21 cellular contexts compared by ENCODE assay signal in genomic region chr16:80085606-80086005, GRCh38.
"Had no signal": no experiment of that assay in that cellular context is flagged by ENCODE, and none has a peak within 500 bp of the region (broad histone marks: within the 10 kb centered on the region; RNA-seq: fewer than 3 reads in every experiment).

No MANE protein-coding gene starts in this region.

- H3K27ac ChIP-seq: dorsolateral prefrontal cortex, esophagus muscularis mucosa, gastroesophageal sphincter, neutrophil, sigmoid colon, suprapubic skin, thyroid gland, uterus had no signal

- H3K27me3 ChIP-seq: esophagus muscularis mucosa, gastroesophageal sphincter, neutrophil, sigmoid colon, suprapubic skin, thyroid gland, uterus had no signal

- H3K27ac Mint-ChIP-seq: immature natural killer cell; naive thymus-derived CD4-positive, alpha-beta T cell; type B pancreatic cell had no signal

- H3K4me3 ChIP-seq: dorsolateral prefrontal cortex, esophagus muscularis mucosa, gastroesophageal sphincter, sigmoid colon, skin epidermis, suprapubic skin, thyroid gland, uterus had no signal

- ATAC-seq: gastroesophageal sphincter; left colon; left ventricle myocardium superior; naive thymus-derived CD4-positive, alpha-beta T cell; stimulated activated naive CD8-positive, alpha-beta T cell treated with anti-CD3 and anti-CD28 coated beads, Interleukin-15, Interleukin-2, amounts not matched to agents 100 U/mL and 50 U/mL, for 24 hours had no signal

- H3K9me3 ChIP-seq: esophagus muscularis mucosa, gastroesophageal sphincter, neutrophil, sigmoid colon, suprapubic skin, thyroid gland, uterus had no signal

- H3K4me1 Mint-ChIP-seq: immature natural killer cell; naive thymus-derived CD4-positive, alpha-beta T cell had no signal

- H3K4me1 ChIP-seq: uterus had no signal

- DNase-seq: cortex of kidney; dorsolateral prefrontal cortex; effector CD8-positive, alpha-beta T cell; glutamatergic neuron; immature natural killer cell; kidney; left colon; left ventricle myocardium superior; naive thymus-derived CD4-positive, alpha-beta T cell; posterior cingulate gyrus; sigmoid colon; stimulated activated CD4-positive, alpha-beta T cell treated with anti-CD3 and anti-CD28 coated beads, Interleukin-2, amount 100 ng/mL, for 24 hours; stimulated activated naive CD8-positive, alpha-beta T cell treated with anti-CD3 and anti-CD28 coated beads, Interleukin-15, Interleukin-2, amounts not matched to agents 100 U/mL and 50 U/mL, for 24 hours; thyroid gland; uterus had no signal

- H3K4me3 Mint-ChIP-seq: immature natural killer cell; naive thymus-derived CD4-positive, alpha-beta T cell; type B pancreatic cell had no signal

- H3K9me3 Mint-ChIP-seq: immature natural killer cell, type B pancreatic cell had no signal

- FAIRE-seq: kidney had no signal

- H3K36me3 Mint-ChIP-seq: immature natural killer cell; naive thymus-derived CD4-positive, alpha-beta T cell; type B pancreatic cell had no signal

- H3K36me3 ChIP-seq: esophagus muscularis mucosa, gastroesophageal sphincter, neutrophil, sigmoid colon, suprapubic skin, thyroid gland, uterus had no signal
